8 cellular contexts compared by ENCODE assay signal in the genomic region with DNA sequence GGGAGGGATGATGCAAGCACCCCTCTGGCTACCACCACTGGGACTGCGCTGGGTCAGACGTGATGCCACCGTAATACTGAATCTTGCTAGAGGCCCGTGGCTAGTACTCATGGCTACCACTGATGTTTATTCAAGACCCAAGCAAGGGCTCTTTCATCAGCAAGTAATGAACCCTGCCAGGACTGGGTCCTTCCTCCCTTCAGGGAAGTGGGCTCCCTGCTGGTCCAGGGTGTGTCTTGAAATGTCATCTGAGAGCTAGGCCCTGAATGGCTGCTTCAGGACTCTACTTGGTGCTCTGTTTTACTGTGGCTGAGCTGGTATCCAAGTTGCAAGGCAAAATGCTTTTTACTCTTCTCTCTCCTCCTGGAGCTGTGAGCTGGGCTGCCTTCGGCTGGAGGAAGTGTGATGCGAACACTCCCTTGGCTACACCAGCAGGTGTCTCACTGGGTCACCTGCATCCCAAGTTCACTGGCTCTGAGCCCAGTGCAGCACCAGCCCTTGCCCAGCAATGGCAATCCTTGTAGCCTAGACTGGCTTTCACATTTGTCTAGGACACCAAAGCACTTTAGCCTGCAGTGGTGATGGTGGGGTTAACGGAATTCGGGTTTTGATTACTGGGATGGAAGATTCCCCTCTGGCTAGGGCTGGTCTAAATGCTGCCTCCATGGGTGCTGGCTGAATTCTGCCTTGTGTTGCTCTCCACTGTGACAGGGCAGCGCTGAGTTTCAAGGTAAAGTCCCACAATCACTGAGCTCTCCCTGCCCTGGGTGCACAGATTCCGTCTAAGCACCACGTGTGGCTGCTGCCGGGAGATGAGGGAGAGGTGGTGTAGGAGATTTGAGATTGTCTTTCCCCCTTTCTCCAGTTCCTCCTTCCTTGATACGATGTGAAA.
A peak's percentile ranks its signal among the peaks of the same experiment; 100 is the strongest.
DNase-seq lines count a peak whose midpoint lies in the region; ATAC-seq and TF ChIP-seq lines count a peak whose summit lies in the region.

No MANE protein-coding gene starts in this region.

- WGBS in SK-N-SH (ENCODE audit: low lambda C conversion rate) = 82% methylated on average over 13 of the region's 13 CpGs
- 50 to 100% methylated on average over 1 to 13 of the region's 13 CpGs for WGBS in transverse colon (ENCODE audit: low coverage in 1 of 2), 2 donors

- POLR2A ChIA-PET in SK-N-SH (lab: Yijun Ruan, JAX) = no interaction called here

- no peak overlapping the region for H3K4me3 ChIP-seq in SK-N-SH (ENCODE audit: low read depth in 2 of 2, low read length in 1 of 2)
- H3K4me3 ChIP-seq in transverse colon = no peak overlapping the region

- intact Hi-C loops in transverse colon (cut with DNase I; ENCODE audit: low total_unique reads) = no loop called here
- intact Hi-C loops in head of caudate nucleus (cut with DNase I) = no loop called here

- TF ChIP-seq POLR2A in transverse colon (IDR thresholded peaks at IDR 0.05) = no peak

- H3K27me3 ChIP-seq in SK-N-SH (ENCODE audit: insufficient read depth) = no peaks in the 10 kb centered on the region
- no peaks in the 10 kb centered on the region for H3K27me3 ChIP-seq in transverse colon

- H3K27ac ChIP-seq in SK-N-SH (ENCODE audit: low read depth in 2 of 2, low read length in 1 of 2) (no peak overlapping the region), transverse colon (no peak overlapping the region)

- in situ Hi-C loops in transverse colon (cut with MboI; ENCODE audit: low pct_ligation_motif_present in 1 of 4, low pct_unique_long_range_greater_than_20kb in 1 of 4, low sequenced_read_pairs in 3 of 4) = no loop called here

- no peak for ATAC-seq in HG03469 (IDR thresholded peaks at IDR 0.05; ENCODE audit: unreplicated experiment)

- H3F3A ChIP-seq in SK-N-SH (replicated peaks; ENCODE audit: insufficient read depth) = peaks cover 3% of the 10 kb centered on the region

- CTCF ChIA-PET in SK-N-SH (lab: Yijun Ruan, JAX) = interaction anchor here (1.5 to 1.6 kb wide), 2 partner anchors 10 to 49 kb away, joined by 3 to 4 read pairs; no protein-coding TSS in a partner anchor

- no peak overlapping the region for H3K9ac ChIP-seq in SK-N-SH

- TF ChIP-seq RAD21 in SK-N-SH (IDR thresholded peaks at IDR 0.05; ENCODE audit: low read length) = 0 out of 2 replicates have a peak, but pooled peaks have one; percentile 13

- TF ChIP-seq EP300 in SK-N-SH (IDR thresholded peaks at IDR 0.05; ENCODE audit: borderline replicate concordance in 1 of 2, low read depth in 1 of 2, low read length in 1 of 2) (no peak), transverse colon (IDR thresholded peaks at IDR 0.05; ENCODE audit: low read depth) (no peak)

- H4K20me1 ChIP-seq in SK-N-SH (ENCODE audit: insufficient read depth) = no peaks in the 10 kb centered on the region; the same call in 1 of the 2 replicates

- no peak overlapping the region for H2AFZ ChIP-seq in SK-N-SH (ENCODE audit: low read depth)

- TF ChIP-seq CTCF in SK-N-SH (IDR thresholded peaks at IDR 0.05) (0 out of 2 replicates have a peak, but pooled peaks have one; percentile 7), transverse colon (IDR thresholded peaks at IDR 0.05) (peak; percentile 16 to 66 (median 53))

- peaks cover 9% of the 10 kb centered on the region; the same call in 1 of the 2 replicates for H3K79me2 ChIP-seq in SK-N-SH (ENCODE audit: insufficient read depth)

- peaks cover 5 to 35% of the 10 kb centered on the region in 2 experiments for H3K36me3 ChIP-seq in SK-N-SH (replicated peaks in 1 of 2; ENCODE audit: control insufficient read depth in 1 of 2, insufficient read depth in 2 of 2, low read length in 1 of 2)
- no peaks in the 10 kb centered on the region for H3K36me3 ChIP-seq in transverse colon

- H3K9me3 ChIP-seq in SK-N-SH (no peaks in the 10 kb centered on the region), transverse colon (no peaks in the 10 kb centered on the region)

- H3K4me2 ChIP-seq in SK-N-SH = no peak overlapping the region

- peak; percentile 66 for DNase-seq in COR-L47 (lab: John Stamatoyannopoulos, UW)
- DNase-seq in HT-29 (ENCODE audit: low spot score) = peak; percentile 81
- no peak for DNase-seq in SK-N-SH
- DNase-seq in iPS DF 4.7 (ENCODE audit: extremely low read depth, low spot score) = peak; percentile 36
- DNase-seq in transverse colon = peak; percentile 68
- DNase-seq in hepatic stellate cell (ENCODE audit: low spot score) = no peak
- no peak for DNase-seq in head of caudate nucleus

- no peaks in the 10 kb centered on the region for H3K9me2 ChIP-seq in SK-N-SH

- peaks cover 0 to 9% of the 10 kb centered on the region in 2 experiments; a peak in 1 of 4 replicates for H3K4me1 ChIP-seq in SK-N-SH (ENCODE audit: control insufficient read depth in 1 of 2, insufficient read depth in 2 of 2, low read depth in 1 of 2, low read length in 1 of 2)
- H3K4me1 ChIP-seq in transverse colon = no peaks in the 10 kb centered on the region

TF ChIP-seq in SK-N-SH, 30 proteins besides CTCF, POLR2A, EP300 and RAD21:
- TF ChIP-seq GATA2 (CRISPR knock-in tag; IDR thresholded peaks at IDR 0.05) = no peak
- TF ChIP-seq SMC3 (IDR thresholded peaks at IDR 0.05; ENCODE audit: low read depth, low read length) = no peak
- no peak for TF ChIP-seq CHD2 (IDR thresholded peaks at IDR 0.05; ENCODE audit: low read length, partially characterized antibody)
- TF ChIP-seq NRF1 (IDR thresholded peaks at IDR 0.05; ENCODE audit: low read depth, low read length) = no peak
- TF ChIP-seq, protein P1, sequence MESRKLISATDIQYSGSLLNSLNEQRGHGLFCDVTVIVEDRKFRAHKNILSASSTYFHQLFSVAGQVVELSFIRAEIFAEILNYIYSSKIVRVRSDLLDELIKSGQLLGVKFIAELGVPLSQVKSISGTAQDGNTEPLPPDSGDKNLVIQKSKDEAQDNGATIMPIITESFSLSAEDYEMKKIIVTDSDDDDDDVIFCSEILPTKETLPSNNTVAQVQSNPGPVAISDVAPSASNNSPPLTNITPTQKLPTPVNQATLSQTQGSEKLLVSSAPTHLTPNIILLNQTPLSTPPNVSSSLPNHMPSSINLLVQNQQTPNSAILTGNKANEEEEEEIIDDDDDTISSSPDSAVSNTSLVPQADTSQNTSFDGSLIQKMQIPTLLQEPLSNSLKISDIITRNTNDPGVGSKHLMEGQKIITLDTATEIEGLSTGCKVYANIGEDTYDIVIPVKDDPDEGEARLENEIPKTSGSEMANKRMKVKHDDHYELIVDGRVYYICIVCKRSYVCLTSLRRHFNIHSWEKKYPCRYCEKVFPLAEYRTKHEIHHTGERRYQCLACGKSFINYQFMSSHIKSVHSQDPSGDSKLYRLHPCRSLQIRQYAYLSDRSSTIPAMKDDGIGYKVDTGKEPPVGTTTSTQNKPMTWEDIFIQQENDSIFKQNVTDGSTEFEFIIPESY (IDR thresholded peaks at IDR 0.05; ENCODE audit: borderline replicate concordance, low read depth) = no peak
- TF ChIP-seq RXRA (IDR thresholded peaks at IDR 0.05; ENCODE audit: borderline replicate concordance, low read depth) = no peak
- TF ChIP-seq RFX5 (IDR thresholded peaks at IDR 0.05; ENCODE audit: low read length) = no peak
- TF ChIP-seq, protein P2, sequence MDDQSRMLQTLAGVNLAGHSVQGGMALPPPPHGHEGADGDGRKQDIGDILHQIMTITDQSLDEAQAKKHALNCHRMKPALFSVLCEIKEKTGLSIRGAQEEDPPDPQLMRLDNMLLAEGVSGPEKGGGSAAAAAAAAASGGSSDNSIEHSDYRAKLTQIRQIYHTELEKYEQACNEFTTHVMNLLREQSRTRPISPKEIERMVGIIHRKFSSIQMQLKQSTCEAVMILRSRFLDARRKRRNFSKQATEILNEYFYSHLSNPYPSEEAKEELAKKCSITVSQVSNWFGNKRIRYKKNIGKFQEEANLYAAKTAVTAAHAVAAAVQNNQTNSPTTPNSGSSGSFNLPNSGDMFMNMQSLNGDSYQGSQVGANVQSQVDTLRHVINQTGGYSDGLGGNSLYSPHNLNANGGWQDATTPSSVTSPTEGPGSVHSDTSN (IDR thresholded peaks at IDR 0.05) = no peak
- no peak for TF ChIP-seq NFIC (IDR thresholded peaks at IDR 0.05; ENCODE audit: borderline replicate concordance)
- TF ChIP-seq, protein P3, sequence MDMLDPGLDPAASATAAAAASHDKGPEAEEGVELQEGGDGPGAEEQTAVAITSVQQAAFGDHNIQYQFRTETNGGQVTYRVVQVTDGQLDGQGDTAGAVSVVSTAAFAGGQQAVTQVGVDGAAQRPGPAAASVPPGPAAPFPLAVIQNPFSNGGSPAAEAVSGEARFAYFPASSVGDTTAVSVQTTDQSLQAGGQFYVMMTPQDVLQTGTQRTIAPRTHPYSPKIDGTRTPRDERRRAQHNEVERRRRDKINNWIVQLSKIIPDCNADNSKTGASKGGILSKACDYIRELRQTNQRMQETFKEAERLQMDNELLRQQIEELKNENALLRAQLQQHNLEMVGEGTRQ (IDR thresholded peaks at IDR 0.05; ENCODE audit: borderline replicate concordance, low read depth, low read length) = no peak
- TF ChIP-seq, protein P4, sequence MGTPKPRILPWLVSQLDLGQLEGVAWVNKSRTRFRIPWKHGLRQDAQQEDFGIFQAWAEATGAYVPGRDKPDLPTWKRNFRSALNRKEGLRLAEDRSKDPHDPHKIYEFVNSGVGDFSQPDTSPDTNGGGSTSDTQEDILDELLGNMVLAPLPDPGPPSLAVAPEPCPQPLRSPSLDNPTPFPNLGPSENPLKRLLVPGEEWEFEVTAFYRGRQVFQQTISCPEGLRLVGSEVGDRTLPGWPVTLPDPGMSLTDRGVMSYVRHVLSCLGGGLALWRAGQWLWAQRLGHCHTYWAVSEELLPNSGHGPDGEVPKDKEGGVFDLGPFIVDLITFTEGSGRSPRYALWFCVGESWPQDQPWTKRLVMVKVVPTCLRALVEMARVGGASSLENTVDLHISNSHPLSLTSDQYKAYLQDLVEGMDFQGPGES (IDR thresholded peaks at IDR 0.05; ENCODE audit: low read depth, low read length) = no peak
- no peak for TF ChIP-seq TAF1 (IDR thresholded peaks at IDR 0.05; ENCODE audit: borderline replicate concordance, low read depth, low read length)
- TF ChIP-seq EZH2phosphoT487 (IDR thresholded peaks at IDR 0.05; ENCODE audit: borderline replicate concordance, low read depth) = no peak
- TF ChIP-seq YY1 (IDR thresholded peaks at IDR 0.05; ENCODE audit: low read depth) = no peak
- TF ChIP-seq GABPA (IDR thresholded peaks at IDR 0.05; ENCODE audit: low read depth) = no peak
- TF ChIP-seq FOXM1 (IDR thresholded peaks at IDR 0.05; ENCODE audit: low read depth) = no peak
- TF ChIP-seq MXI1 (IDR thresholded peaks at IDR 0.05; ENCODE audit: low read depth, low read length) = no peak

Comparison
In these comparisons a context has a peak if more than half of its experiments do, and no peak if none do; other contexts are left out.
1. DNase-seq: peak in COR-L47 (single experiment), HT-29 (single experiment), iPS DF 4.7 (single experiment) and transverse colon (single experiment); none in SK-N-SH (single experiment), hepatic stellate cell (single experiment) and head of caudate nucleus (0 of 42).